In genomic region chr20:51536116-51537069, GRCh38 we compare ENCODE assay signal across 14 cellular contexts. TPM values are rescaled to one million over a fixed set of nuclear protein-coding genes. Genes with fewer than 3 reads are reported as not detected.
DNase-seq lines count a peak whose midpoint lies in the region; ATAC-seq, FAIRE-seq and TF ChIP-seq lines count a peak whose summit lies in the region.
"Had no signal": no experiment of that assay in that cellular context is flagged by ENCODE, and none has a peak within 500 bp of the region (broad histone marks: within the 10 kb centered on the region; RNA-seq: fewer than 3 reads in every experiment).

No MANE protein-coding gene starts in this region.

- DNase-seq in COLO668 (lab: John Stamatoyannopoulos, UW; ENCODE audit: unreplicated experiment) (peak; percentile 90), Karpas-422 (no peak), RPMI8226 (peak; percentile 8), immature natural killer cell (no peak), GM03348 (ENCODE audit: low spot score) (no peak), RCC 7860 (ENCODE audit: low spot score) (no peak), Caco-2 (no peak)
- DNase-seq: DND-41, PC-3 had no signal

- intact Hi-C loops in Caco-2 (cut with micrococcal nuclease; ENCODE audit: unreplicated experiment): no loop called here

- no peaks in the 10 kb centered on the region for H3K9me2 ChIP-seq in Karpas-422 (replicated peaks; ENCODE audit: insufficient read depth, low read length)

- peak overlapping the region; percentile 90 for H3K27ac ChIP-seq in Karpas-422 (ENCODE audit: low read length)
- H3K27ac ChIP-seq in gastroesophageal sphincter: no peak overlapping the region
- H3K27ac ChIP-seq: epithelial cell of prostate, KMS-11 had no signal

- peaks cover 100% of the 10 kb centered on the region for H3K79me2 ChIP-seq in Karpas-422 (ENCODE audit: low read length)

- TF ChIP-seq CTCF in gastroesophageal sphincter (IDR thresholded peaks at IDR 0.05) (no peak), Caco-2 (IDR thresholded peaks at IDR 0.05; ENCODE audit: insufficient read depth in 1 of 2, low read depth in 1 of 2, low read length in 1 of 2, severe bottlenecking in 1 of 2, unreplicated experiment in 1 of 2) (no peak)

- ATAC-seq in gastroesophageal sphincter: no peak
- ATAC-seq: PC-3, WTC11 had no signal

- H3K4me2 ChIP-seq in Karpas-422 (ENCODE audit: low read depth, low read length, poor library complexity, severe bottlenecking): peak overlapping the region; percentile 79
- H3K4me2 ChIP-seq: KMS-11 had no signal

- peaks cover 92% of the 10 kb centered on the region for H3K4me1 ChIP-seq in Karpas-422 (ENCODE audit: low read length)
- H3K4me1 ChIP-seq in gastroesophageal sphincter: peaks cover 1 to 31% (median 2%) of the 10 kb centered on the region in 3 donors
- peaks cover 57% of the 10 kb centered on the region for H3K4me1 ChIP-seq in Caco-2

- FAIRE-seq in RCC 7860 (lab: Jason Lieb, UNC): no peak
- FAIRE-seq: GM18507 had no signal

- no peak for TF ChIP-seq POLR2A in gastroesophageal sphincter (IDR thresholded peaks at IDR 0.05)

- H3K27ac Mint-ChIP-seq in immature natural killer cell: peak overlapping the region; percentile 95 to 100 (median 100)
- H3K27ac Mint-ChIP-seq in Caco-2 (ENCODE audit: unreplicated experiment): no peak overlapping the region
- H3K27ac Mint-ChIP-seq: WTC11 had no signal

- WGBS in gastroesophageal sphincter (ENCODE audit: low coverage in 1 of 2), 2 donors: 61 to 93% methylated on average over 3 to 4 of the region's 6 CpGs

- H3K4me3 Mint-ChIP-seq in immature natural killer cell (peak overlapping the region; percentile 75 to 100 (median 85)), Caco-2 (ENCODE audit: unreplicated experiment) (no peak overlapping the region)
- H3K4me3 Mint-ChIP-seq: WTC11 had no signal

- H2AFZ ChIP-seq in Karpas-422 (ENCODE audit: low read length): no peak overlapping the region

- H3K9me3 Mint-ChIP-seq in immature natural killer cell: no peaks in the 10 kb centered on the region
- H3K9me3 Mint-ChIP-seq in Caco-2 (ENCODE audit: unreplicated experiment): no peaks in the 10 kb centered on the region
- H3K9me3 Mint-ChIP-seq: WTC11 had no signal

- peaks cover 9% of the 10 kb centered on the region; the same call in 1 of the 2 replicates for H4K20me1 ChIP-seq in Karpas-422 (ENCODE audit: insufficient read depth, low read depth, low read length)

- no peaks in the 10 kb centered on the region for H3K27me3 ChIP-seq in Karpas-422 (ENCODE audit: low read length)
- H3K27me3 ChIP-seq in gastroesophageal sphincter: no peaks in the 10 kb centered on the region
- H3K27me3 ChIP-seq in Caco-2 (replicated peaks; ENCODE audit: control insufficient read depth, insufficient read depth, low read length): no peaks in the 10 kb centered on the region

- peak overlapping the region; percentile 30; the same call in 1 of the 2 replicates for H3K4me3 ChIP-seq in Karpas-422 (ENCODE audit: low read length)
- H3K4me3 ChIP-seq in gastroesophageal sphincter: no peak overlapping the region
- H3K4me3 ChIP-seq in Caco-2 (ENCODE audit: low read depth, low read length): no peak overlapping the region

- H3K4me1 Mint-ChIP-seq in immature natural killer cell (peaks cover 98 to 100% of the 10 kb centered on the region in 2 donors), Caco-2 (ENCODE audit: low read depth, unreplicated experiment) (peaks cover 38% of the 10 kb centered on the region)

- TF ChIP-seq EP300 in gastroesophageal sphincter (IDR thresholded peaks at IDR 0.05): no peak

- CTCF ChIA-PET in Caco-2 (lab: Charles Lee): no interaction called here

- H3K9ac ChIP-seq in Karpas-422 (ENCODE audit: low read length): peak overlapping the region; percentile 99
- H3K9ac ChIP-seq: KMS-11 had no signal

- H3K9me3 ChIP-seq in Karpas-422 (ENCODE audit: low read length) (no peaks in the 10 kb centered on the region), gastroesophageal sphincter (no peaks in the 10 kb centered on the region), Caco-2 (no peaks in the 10 kb centered on the region)

- H3K27me3 Mint-ChIP-seq in immature natural killer cell (ENCODE audit: low read depth in 3 of 3) (peaks cover 9 to 36% (median 17%) of the 10 kb centered on the region in 3 donors), Caco-2 (ENCODE audit: insufficient read depth, unreplicated experiment) (no peaks in the 10 kb centered on the region)

- no TSS peak for BruUV-seq in Caco-2 (replicated peaks; lab: Mats Ljungman, UMichigan)

- POLR2A ChIA-PET in Caco-2 (lab: Charles Lee): no interaction called here

- peaks cover 8 to 47% (median 28%) of the 10 kb centered on the region in 3 donors for H3K36me3 Mint-ChIP-seq in immature natural killer cell
- no peaks in the 10 kb centered on the region for H3K36me3 Mint-ChIP-seq in Caco-2 (ENCODE audit: insufficient read depth, unreplicated experiment)
- H3K36me3 Mint-ChIP-seq: WTC11 had no signal

- H3K36me3 ChIP-seq in Karpas-422 (ENCODE audit: insufficient read depth, low read length): peaks cover 31% of the 10 kb centered on the region; the same call in 1 of the 2 replicates
- no peaks in the 10 kb centered on the region for H3K36me3 ChIP-seq in gastroesophageal sphincter
- H3K36me3 ChIP-seq in Caco-2 (ENCODE audit: control insufficient read depth, insufficient read depth, low read length): no peaks in the 10 kb centered on the region; the same call in 1 of the 2 replicates

RNA-seq across cellular contexts. Expression of gene NFATC2, which starts 6.1 kb away (rescaled TPM):
- 22.5 and 32.3 TPM in 2 replicates for total RNA-seq in Karpas-422 (2014; rRNA removed; shearing (Covaris generic); ENCODE audit: low replicate concordance)
- 100 to 1,000 TPM in 1 of 3 donors, 10 to 100 TPM in 2; 14.5 to 101 (median 21.3) TPM for polyA plus RNA-seq in immature natural killer cell
- total RNA-seq in gastroesophageal sphincter (10 to 100 TPM in 2 of 4 donors, 1 to 10 TPM in 2; 4.4 to 20.2 (median 9.0) TPM), Caco-2 (2022) (20.8 and 22.4 TPM in 2 replicates)

Comparison
In these comparisons a context has a peak if more than half of its experiments do, and no peak if none do; other contexts are left out.
1. DNase-seq: peak in COLO668 (single experiment) and RPMI8226 (single experiment); none in Karpas-422 (single experiment), immature natural killer cell (0 of 3), GM03348 (single experiment), RCC 7860 (single experiment) and Caco-2 (0 of 2).